Comparison of ENCODE assay signal across 9 cellular contexts in the genomic region with DNA sequence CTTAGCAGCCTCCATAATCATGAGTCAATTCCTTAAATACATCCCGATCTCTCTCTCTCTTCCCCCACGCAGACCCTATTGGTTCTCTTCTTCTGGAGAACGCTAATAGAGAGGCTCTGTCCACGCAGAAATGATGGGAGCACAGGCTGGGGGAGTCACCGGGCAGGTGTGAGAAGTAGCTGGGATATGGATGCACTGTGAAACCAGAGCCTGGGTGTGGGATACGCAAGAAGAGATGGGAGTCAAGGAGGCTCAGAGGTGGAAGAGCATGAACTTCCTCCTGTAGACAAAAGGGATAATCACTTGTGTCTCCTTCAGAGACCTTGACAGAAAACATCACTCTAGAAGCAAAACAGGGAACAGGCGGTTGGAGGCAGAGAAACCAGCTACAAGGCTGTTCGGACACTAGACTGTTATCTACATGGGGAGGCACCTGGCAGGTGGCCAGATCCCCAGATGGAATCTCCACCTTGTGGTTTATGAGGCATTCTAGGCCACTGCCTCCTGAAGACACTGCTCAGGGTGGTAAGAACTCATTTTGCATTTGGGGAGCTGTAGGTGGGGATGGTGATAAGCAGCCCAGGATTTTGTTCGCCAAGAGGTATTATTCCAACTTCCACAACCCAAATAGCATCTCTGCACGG. TPM values are rescaled to one million over a fixed set of nuclear protein-coding genes. Genes with fewer than 3 reads are reported as not detected.
DNase-seq lines count a peak whose midpoint lies in the region; ATAC-seq and TF ChIP-seq lines count a peak whose summit lies in the region.
"Had no signal": no experiment of that assay in that cellular context is flagged by ENCODE, and none has a peak within 500 bp of the region (broad histone marks: within the 10 kb centered on the region; RNA-seq: fewer than 3 reads in every experiment).

No MANE protein-coding gene starts in this region.

- H2AFZ ChIP-seq in neural progenitor cell (replicated peaks): no peak overlapping the region

- no peak overlapping the region for H3K9ac ChIP-seq in neural progenitor cell

- TF ChIP-seq CTCF in choroid plexus epithelial cell (conservative IDR thresholded peaks at IDR 0.05; ENCODE audit: low read depth, low read length) (no peak), neural progenitor cell (IDR thresholded peaks at IDR 0.05) (no peak)

- ATAC-seq in GM19452 (IDR thresholded peaks at IDR 0.05; ENCODE audit: unreplicated experiment) (no peak), HG03025 (IDR thresholded peaks at IDR 0.05; ENCODE audit: low FRiP score, unreplicated experiment) (no peak)

- peak overlapping the region; percentile 25 for H3K27ac Mint-ChIP-seq in neural progenitor cell

- no peaks in the 10 kb centered on the region for H3K27me3 ChIP-seq in neural progenitor cell

- H3F3A ChIP-seq in neural progenitor cell (ENCODE audit: low read depth): peaks cover 34% of the 10 kb centered on the region

- H3K4me2 ChIP-seq in neural progenitor cell: no peak overlapping the region

- peaks cover 23% of the 10 kb centered on the region for H3K36me3 Mint-ChIP-seq in neural progenitor cell

- DNase-seq in GF-D8 (lab: John Stamatoyannopoulos, UW) (peak; percentile 16), NCI-H69 (lab: John Stamatoyannopoulos, UW) (peak; percentile 64), choroid plexus epithelial cell (ENCODE audit: low read depth) (peak; percentile 75), neural progenitor cell (ENCODE audit: low spot score) (no peak), NCI-H1930 (lab: John Stamatoyannopoulos, UW) (no peak), T-helper 2 cell (no peak)
- DNase-seq: T-helper 1 cell had no signal

- no peaks in the 10 kb centered on the region for H3K9me3 Mint-ChIP-seq in neural progenitor cell

- H3K4me1 Mint-ChIP-seq in neural progenitor cell: peaks cover 64% of the 10 kb centered on the region

- no peaks in the 10 kb centered on the region for H3K9me3 ChIP-seq in neural progenitor cell (ENCODE audit: low read depth)

- H3K79me2 ChIP-seq in neural progenitor cell (ENCODE audit: low read depth): no peaks in the 10 kb centered on the region

- no peak overlapping the region for H3K27ac ChIP-seq in neural progenitor cell

- H3K4me3 ChIP-seq in choroid plexus epithelial cell (ENCODE audit: low read depth, low read length) (no peak overlapping the region), neural progenitor cell (no peak overlapping the region)

- H4K20me1 ChIP-seq in neural progenitor cell (ENCODE audit: low read depth): no peaks in the 10 kb centered on the region

- peaks cover 38% of the 10 kb centered on the region for H3K4me1 ChIP-seq in neural progenitor cell

- peaks cover 9% of the 10 kb centered on the region for H3K27me3 Mint-ChIP-seq in neural progenitor cell (ENCODE audit: insufficient read depth, low read depth)

- no peaks in the 10 kb centered on the region for H3K36me3 ChIP-seq in neural progenitor cell

- H3K4me3 Mint-ChIP-seq in neural progenitor cell: no peak overlapping the region

RNA-seq across cellular contexts. Expression of gene SELPLG, which starts 7.2 kb away (rescaled TPM):
- total RNA-seq in neural progenitor cell (ENCODE audit: low replicate concordance): not detected in 2 replicates

RNA-seq across cellular contexts. Expression of gene TMEM119, which starts 43.0 kb away (rescaled TPM):
- total RNA-seq in neural progenitor cell (ENCODE audit: low replicate concordance): 0.97 and 2.0 TPM in 2 replicates

Comparison
In these comparisons a context has a peak if more than half of its experiments do, and no peak if none do; other contexts are left out.
1. DNase-seq: peak in GF-D8 (single experiment), NCI-H69 (single experiment) and choroid plexus epithelial cell (single experiment); none in neural progenitor cell (single experiment), NCI-H1930 (0 of 2) and T-helper 2 cell (0 of 5).